8 cellular contexts compared by ENCODE assay signal in genomic region chr15:40942337-40942854, GRCh38. TPM values are rescaled to one million over a fixed set of nuclear protein-coding genes. Genes with fewer than 3 reads are reported as not detected.
A peak's percentile ranks its signal among the peaks of the same experiment; 100 is the strongest.
DNase-seq lines count a peak whose midpoint lies in the region; ATAC-seq, FAIRE-seq and TF ChIP-seq lines count a peak whose summit lies in the region.

No MANE protein-coding gene starts in this region.

- H3K27ac ChIP-seq in DND-41 (ENCODE audit: low read length) (peak overlapping the region; percentile 47), KOPT-K1 (ENCODE audit: low read depth, low read length, poor library complexity, severe bottlenecking) (peak overlapping the region; percentile 45), GM12878 (ENCODE audit: control insufficient read depth, insufficient read depth) (peak overlapping the region; percentile 76), liver (ENCODE audit: low read depth in 1 of 2, low read length in 2 of 2) (peak overlapping the region; percentile 69 to 73)

- no peaks in the 10 kb centered on the region for H3K36me3 Mint-ChIP-seq in type B pancreatic cell

- DNase-seq in DND-41: no peak
- DNase-seq in GM12878 (ENCODE audit: low read depth, low spot score): no peak
- DNase-seq in type B pancreatic cell (ENCODE audit: extremely low spot score, unreplicated experiment): no peak
- DNase-seq in NCI-H1048 (lab: John Stamatoyannopoulos, UW): no peak
- no peak for DNase-seq in T-helper 9 cell

- no peak for FAIRE-seq in GM12878 (lab: Jason Lieb, UNC)

- peaks cover 3% of the 10 kb centered on the region for H3K27me3 Mint-ChIP-seq in type B pancreatic cell

- peak overlapping the region; percentile 80 for H3K4me3 Mint-ChIP-seq in type B pancreatic cell

- POLR2A ChIA-PET in GM12878 (lab: Charles Lee): interaction anchor here (0.5 to 3.5 kb wide), 6 partner anchors 9 to 373 kb away, joined by 3 to 20 read pairs (median 4); partner anchors contain the start of genes CHAC1 and RPUSD2

- H3K79me2 ChIP-seq in DND-41 (ENCODE audit: insufficient read depth, low read length): no peaks in the 10 kb centered on the region
- no peaks in the 10 kb centered on the region for H3K79me2 ChIP-seq in GM12878 (ENCODE audit: control insufficient read depth, insufficient read depth, low read length)

- no peaks in the 10 kb centered on the region for H3K36me3 ChIP-seq in DND-41 (ENCODE audit: insufficient read depth, low read length)
- H3K36me3 ChIP-seq in KOPT-K1 (ENCODE audit: insufficient read depth, low read length): no peaks in the 10 kb centered on the region
- no peaks in the 10 kb centered on the region for H3K36me3 ChIP-seq in GM12878 (ENCODE audit: control insufficient read depth in 2 of 2, insufficient read depth in 2 of 2, low read length in 1 of 2)
- no peaks in the 10 kb centered on the region for H3K36me3 ChIP-seq in liver (ENCODE audit: control insufficient read depth in 4 of 4, insufficient read depth in 3 of 4, low read depth in 1 of 4, low read length in 3 of 4)

- H3K4me3 ChIP-seq in DND-41 (ENCODE audit: low read depth in 1 of 2, low read length in 2 of 2) (peak overlapping the region; percentile 35 to 89; a peak in 3 of 4 replicates), GM12878 (peak overlapping the region; percentile 73), liver (ENCODE audit: low read depth in 1 of 3, low read length in 3 of 3) (peak overlapping the region in 2 of 3 donors; percentile 39 to 58)

- 28% methylated on average over 15 of the region's 15 CpGs for WGBS in GM12878 (ENCODE audit: insufficient coverage, insufficient replicate concordance, low lambda C conversion rate, missing lambda C conversion rate)
- 42% methylated on average over 15 of the region's 15 CpGs for WGBS in liver

- RAD21 ChIA-PET in GM12878 (lab: Charles Lee; ENCODE audit: unreplicated experiment): interaction anchor here (0.8 to 4.1 kb wide), 14 partner anchors 9 to 390 kb away, joined by 3 to 36 read pairs (median 4); partner anchors contain the start of genes NUSAP1 and OIP5

- TF ChIP-seq POLR2A in GM12878 (IDR thresholded peaks at IDR 0.05; ENCODE audit: low read depth, low read length): no peak

- SMC1A ChIA-PET in GM12878 (lab: Charles Lee; ENCODE audit: uncharacterized antibody, unreplicated experiment): interaction anchor here (1.2 to 4.1 kb wide), 10 partner anchors 9 to 242 kb away, joined by 3 to 28 read pairs (median 8); partner anchors contain the start of gene DLL4

- TSS peak; percentile 67 for BruUV-seq in GM12878 (replicated peaks; lab: Mats Ljungman, UMichigan)

- peaks cover 3% of the 10 kb centered on the region; the same call in 1 of the 2 replicates for H4K20me1 ChIP-seq in DND-41 (ENCODE audit: insufficient read depth, low read length)
- H4K20me1 ChIP-seq in GM12878 (ENCODE audit: control insufficient read depth, insufficient read depth): no peaks in the 10 kb centered on the region

- peaks cover 10% of the 10 kb centered on the region for H3K4me1 Mint-ChIP-seq in type B pancreatic cell (ENCODE audit: unreplicated experiment)

- CTCF ChIA-PET in GM12878 (lab: Yijun Ruan, JAX): interaction anchor here (0.6 to 5.2 kb wide), 24 partner anchors 11 to 387 kb away, joined by 3 to 80 read pairs (median 6); partner anchors contain the start of genes CHAC1, DLL4 and INO80

- H3K27me3 ChIP-seq in DND-41 (ENCODE audit: insufficient read depth, low read length, poor library complexity): no peaks in the 10 kb centered on the region
- H3K27me3 ChIP-seq in GM12878 (replicated peaks in 1 of 2; ENCODE audit: control insufficient read depth in 2 of 2, insufficient read depth in 2 of 2, low read length in 1 of 2): no peaks in the 10 kb centered on the region
- no peaks in the 10 kb centered on the region for H3K27me3 ChIP-seq in liver (ENCODE audit: control insufficient read depth in 4 of 4, insufficient read depth in 4 of 4, low read length in 3 of 4)

- peak; percentile 29; the same call in 2 of the 3 replicates for ATAC-seq in DND-41 (ENCODE audit: insufficient read depth, low read depth)
- no peak for ATAC-seq in GM12878
- no peak for ATAC-seq in GM19324 (IDR thresholded peaks at IDR 0.05; ENCODE audit: low FRiP score, unreplicated experiment)

- no peak for TF ChIP-seq CTCF in DND-41 (IDR thresholded peaks at IDR 0.05; ENCODE audit: borderline replicate concordance, extremely low read depth, low read length, poor library complexity, severe bottlenecking)
- TF ChIP-seq CTCF in GM12878 (IDR thresholded peaks at IDR 0.05 in 2 of 3, conservative IDR thresholded peaks at IDR 0.05 in 1 of 3; ENCODE audit: control insufficient read depth in 2 of 3, extremely low read depth in 1 of 3, insufficient read depth in 1 of 3, low read depth in 3 of 3, low read length in 3 of 3): no peak
- TF ChIP-seq CTCF in liver (IDR thresholded peaks at IDR 0.05; ENCODE audit: low read depth, low read length, missing input control): no peak
- TF ChIP-seq CTCF in type B pancreatic cell (conservative IDR thresholded peaks at IDR 0.05): no peak

- H3K4me1 ChIP-seq in DND-41 (ENCODE audit: insufficient read depth, low read length): peaks cover 32% of the 10 kb centered on the region
- peaks cover 23% of the 10 kb centered on the region for H3K4me1 ChIP-seq in GM12878 (ENCODE audit: control insufficient read depth, insufficient read depth, low read length)
- H3K4me1 ChIP-seq in liver (ENCODE audit: control insufficient read depth in 4 of 4, insufficient read depth in 4 of 4, low read length in 3 of 4): peaks cover 8 to 40% (median 28%) of the 10 kb centered on the region in 4 donors

- TF ChIP-seq EP300 in GM12878 (IDR thresholded peaks at IDR 0.05; ENCODE audit: borderline replicate concordance in 1 of 2, control insufficient read depth in 1 of 2, low read depth in 2 of 2, low read length in 2 of 2): no peak

- H2AFZ ChIP-seq in DND-41 (ENCODE audit: low read depth, low read length): peak overlapping the region; percentile 91
- H2AFZ ChIP-seq in GM12878 (ENCODE audit: control insufficient read depth, low read depth, low read length): peak overlapping the region; percentile 77

- in situ Hi-C loops in GM12878 (cut with MboI): no loop called here

- intact Hi-C loops in GM12878 (cut with micrococcal nuclease; ENCODE audit: unreplicated experiment): loop anchor here (5.0 kb wide), 2 partner anchors 35 to 80 kb away; no protein-coding TSS in a partner anchor

- peak overlapping the region; percentile 41 for H3K27ac Mint-ChIP-seq in type B pancreatic cell

- H3K4me2 ChIP-seq in DND-41 (ENCODE audit: insufficient read depth, low read length) (peak overlapping the region; percentile 99), GM12878 (ENCODE audit: control insufficient read depth, insufficient read depth) (peak overlapping the region; percentile 99)

- H3K9me3 ChIP-seq in DND-41 (ENCODE audit: insufficient read depth, low read length, severe bottlenecking) (no peaks in the 10 kb centered on the region), KOPT-K1 (ENCODE audit: insufficient read depth, low read length, poor library complexity, severe bottlenecking) (no peaks in the 10 kb centered on the region), GM12878 (replicated peaks; ENCODE audit: control insufficient read depth, insufficient read depth, low read length) (no peaks in the 10 kb centered on the region), liver (ENCODE audit: control insufficient read depth in 4 of 4, low read length in 3 of 4) (no peaks in the 10 kb centered on the region)

- peak overlapping the region; percentile 67 for H3K9ac ChIP-seq in DND-41 (ENCODE audit: low read depth, low read length)
- peak overlapping the region; percentile 88 for H3K9ac ChIP-seq in GM12878 (ENCODE audit: control insufficient read depth, insufficient read depth, low read length)
- peak overlapping the region; percentile 48 to 65 for H3K9ac ChIP-seq in liver (ENCODE audit: low read depth in 1 of 2, low read length in 2 of 2)

- TF ChIP-seq RAD21 in GM12878 (IDR thresholded peaks at IDR 0.05; ENCODE audit: insufficient read depth, low read depth, low read length) (no peak), liver (IDR thresholded peaks at IDR 0.05) (no peak)

- no peaks in the 10 kb centered on the region for H3K9me3 Mint-ChIP-seq in type B pancreatic cell

RNA-seq across cellular contexts. Expression of gene CHAC1, which starts 10.9 kb away (rescaled TPM):
- total RNA-seq in GM12878 (2013; cell fraction: nucleolus; rRNA removed): 3.4 and 4.0 TPM in 2 replicates
- total RNA-seq in GM12878 (2014; rRNA removed) (4.7 and 4.9 TPM in 2 replicates), GM12878 (2014; rRNA removed; fragmentation: Illumina TruSeq; extraction: Trizol) (2.0 and 2.1 TPM in 2 replicates), GM12878 (2021) (3.8 and 4.7 TPM in 2 replicates), liver (1 to 10 TPM in 1 of 2 donors, under 1 TPM in 1; 0.19 to 1.0 TPM), type B pancreatic cell (ENCODE audit: low replicate concordance) (7.8 and 12.9 TPM in 2 replicates)
- polyA plus RNA-seq in GM12878 (2011; ENCODE audit: low read depth): 6.4 TPM
- polyA plus RNA-seq in GM12878 (2011; rRNA removed) (1.9 and 2.8 TPM in 2 replicates), GM12878 (2014; fragmentation: Illumina TruSeq; extraction: Trizol) (0.68 and 1.8 TPM in 2 replicates), GM12878 (2014; fragmentation: Nextera tagmentation; extraction: Ambion mirVana) (under 1 TPM; 0.37 to 0.73 TPM), GM12878 (2014; rRNA removed) (5.7 and 5.9 TPM in 2 replicates), GM12878 (2016; fragmentation: Nextera tagmentation; extraction: Ambion mirVana) (1 to 10 TPM; 3.9 to 4.8 TPM), liver (1 to 10 TPM; 1.2 to 3.5 TPM)
- 7.0 and 7.3 TPM in 2 replicates for polyA plus RNA-seq in GM12878 (2011; cell fraction: cytosol; rRNA removed)
- polyA plus RNA-seq in GM12878 (2011; cell fraction: nucleus; rRNA removed): 4.0 and 7.6 TPM in 2 replicates
- 8.1 and 11.6 TPM in 2 replicates for polyA plus RNA-seq in GM12878 (2012)
- polyA minus RNA-seq in GM12878 (2011; rRNA and poly(A)+ RNA removed): 4.8 and 8.7 TPM in 2 replicates
- 5.0 and 5.9 TPM in 2 replicates for polyA minus RNA-seq in GM12878 (2011; cell fraction: cytosol; rRNA and poly(A)+ RNA removed)
- polyA minus RNA-seq in GM12878 (2011; cell fraction: nucleus; rRNA and poly(A)+ RNA removed): 7.1 and 9.2 TPM in 2 replicates

RNA-seq across cellular contexts. Expression of gene DLL4, which starts 13.3 kb away (rescaled TPM):
- 8.1 and 8.2 TPM in 2 replicates for total RNA-seq in GM12878 (2013; cell fraction: nucleolus; rRNA removed)
- 0.05 TPM in 1 of 2 replicates, not detected in the other for total RNA-seq in GM12878 (2014; rRNA removed)
- 0.04 TPM in 1 of 2 replicates, not detected in the other for total RNA-seq in GM12878 (2014; rRNA removed; fragmentation: Illumina TruSeq; extraction: Trizol)
- total RNA-seq in GM12878 (2021): 0.08 TPM in 1 of 2 replicates, not detected in the other
- not detected for polyA plus RNA-seq in GM12878 (2011; ENCODE audit: low read depth)
- polyA plus RNA-seq in GM12878 (2011; rRNA removed): 0.10 and 0.12 TPM in 2 replicates
- polyA plus RNA-seq in GM12878 (2011; cell fraction: cytosol; rRNA removed): 0.27 TPM in 2 replicates
- polyA plus RNA-seq in GM12878 (2011; cell fraction: nucleus; rRNA removed): 0.69 and 0.99 TPM in 2 replicates
- polyA plus RNA-seq in GM12878 (2012): 0.07 and 0.13 TPM in 2 replicates
- polyA plus RNA-seq in GM12878 (2014; fragmentation: Illumina TruSeq; extraction: Trizol): not detected in 2 replicates
- polyA plus RNA-seq in GM12878 (2014; fragmentation: Nextera tagmentation; extraction: Ambion mirVana): not detected
- 0.06 TPM in 1 of 2 replicates, not detected in the other for polyA plus RNA-seq in GM12878 (2014; rRNA removed)
- polyA plus RNA-seq in GM12878 (2016; fragmentation: Nextera tagmentation; extraction: Ambion mirVana): under 1 TPM in 1 of 2 experiments, not detected in 1; 0.16 TPM
- 0.15 and 0.37 TPM in 2 replicates for polyA minus RNA-seq in GM12878 (2011; rRNA and poly(A)+ RNA removed)
- polyA minus RNA-seq in GM12878 (2011; cell fraction: cytosol; rRNA and poly(A)+ RNA removed): not detected in 2 replicates
- polyA minus RNA-seq in GM12878 (2011; cell fraction: nucleus; rRNA and poly(A)+ RNA removed): 0.38 and 0.48 TPM in 2 replicates
- total RNA-seq in liver: 1 to 10 TPM; 3.5 to 3.8 TPM
- polyA plus RNA-seq in liver: 1 to 10 TPM; 2.1 to 2.5 TPM
- total RNA-seq in type B pancreatic cell (ENCODE audit: low replicate concordance): 2.9 and 5.9 TPM in 2 replicates

RNA-seq across cellular contexts. Expression of gene VPS18, which starts 48.1 kb away (rescaled TPM):
- 18.9 and 20.9 TPM in 2 replicates for total RNA-seq in GM12878 (2013; cell fraction: nucleolus; rRNA removed)
- total RNA-seq in GM12878 (2014; rRNA removed): 18.3 and 18.5 TPM in 2 replicates
- total RNA-seq in GM12878 (2014; rRNA removed; fragmentation: Illumina TruSeq; extraction: Trizol): 9.0 and 10.0 TPM in 2 replicates
- total RNA-seq in GM12878 (2021): 19.8 and 20.3 TPM in 2 replicates
- polyA plus RNA-seq in GM12878 (2011; ENCODE audit: low read depth): 5.9 TPM
- 4.3 and 9.7 TPM in 2 replicates for polyA plus RNA-seq in GM12878 (2011; rRNA removed)
- 14.5 and 17.7 TPM in 2 replicates for polyA plus RNA-seq in GM12878 (2011; cell fraction: cytosol; rRNA removed)
- 18.8 and 21.0 TPM in 2 replicates for polyA plus RNA-seq in GM12878 (2011; cell fraction: nucleus; rRNA removed)
- 10.1 and 11.1 TPM in 2 replicates for polyA plus RNA-seq in GM12878 (2012)
- polyA plus RNA-seq in GM12878 (2014; fragmentation: Illumina TruSeq; extraction: Trizol): 3.8 and 7.9 TPM in 2 replicates
- 1 to 10 TPM in 1 of 2 experiments, under 1 TPM in 1; 0.71 to 1.7 TPM for polyA plus RNA-seq in GM12878 (2014; fragmentation: Nextera tagmentation; extraction: Ambion mirVana)
- polyA plus RNA-seq in GM12878 (2014; rRNA removed): 11.3 and 12.7 TPM in 2 replicates
- 10 to 100 TPM; 16.0 to 20.4 TPM for polyA plus RNA-seq in GM12878 (2016; fragmentation: Nextera tagmentation; extraction: Ambion mirVana)
- 30.4 and 40.0 TPM in 2 replicates for polyA minus RNA-seq in GM12878 (2011; rRNA and poly(A)+ RNA removed)
- polyA minus RNA-seq in GM12878 (2011; cell fraction: cytosol; rRNA and poly(A)+ RNA removed): 13.0 and 13.4 TPM in 2 replicates
- polyA minus RNA-seq in GM12878 (2011; cell fraction: nucleus; rRNA and poly(A)+ RNA removed): 8.7 and 17.9 TPM in 2 replicates
- 10 to 100 TPM in 1 of 2 donors, 1 to 10 TPM in 1; 9.8 to 15.3 TPM for total RNA-seq in liver
- polyA plus RNA-seq in liver: 10 to 100 TPM in 1 of 2 donors, 1 to 10 TPM in 1; 3.4 to 10.8 TPM
- total RNA-seq in type B pancreatic cell (ENCODE audit: low replicate concordance): 25.6 and 37.2 TPM in 2 replicates
